1 cellular context compared by ENCODE assay signal in the genomic region with DNA sequence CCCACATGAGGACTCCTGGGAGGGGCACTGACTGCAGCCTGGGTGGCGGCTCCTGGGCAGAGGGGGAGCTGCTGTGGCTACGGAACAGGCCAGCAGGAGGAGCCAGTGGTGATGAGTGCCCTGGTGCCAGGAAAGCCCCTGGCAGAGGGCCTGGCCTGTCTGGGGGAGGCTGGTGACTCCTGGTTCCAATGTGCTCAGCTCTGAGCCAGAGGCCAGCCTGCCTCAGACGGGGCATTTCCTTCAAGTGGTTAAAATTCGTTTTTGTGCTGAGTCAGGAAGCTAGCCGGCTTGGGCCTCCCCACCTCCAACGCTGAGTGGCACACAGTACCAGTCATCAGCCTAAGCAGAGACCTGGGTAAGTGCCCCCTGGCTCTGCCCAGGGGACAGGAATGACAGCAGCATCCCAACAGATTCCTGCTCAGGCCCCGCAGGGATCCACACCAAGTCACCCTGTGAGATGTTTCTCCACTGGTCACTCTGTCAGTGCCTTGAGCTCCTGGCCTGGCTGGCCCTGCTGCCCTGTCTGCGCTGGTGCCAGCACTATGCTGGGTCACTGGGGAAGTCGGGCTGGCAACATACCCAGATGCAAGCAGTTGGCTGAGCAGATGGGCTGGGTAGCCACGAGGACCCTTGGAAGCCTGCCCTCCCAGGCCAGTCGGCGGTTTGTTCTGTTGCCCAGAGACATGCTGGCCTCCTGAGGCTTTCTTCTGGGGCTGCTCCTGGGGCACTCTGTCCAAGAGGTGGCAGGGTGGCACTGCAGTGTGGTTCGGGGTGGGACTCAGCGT.
TF ChIP-seq lines count a peak whose summit lies in the region.

No MANE protein-coding gene starts in this region.

TF ChIP-seq in WTC11, 78 proteins besides CTCF, POLR2A, EP300 and RAD21 (continued from another document):
- TF ChIP-seq, protein P1, sequence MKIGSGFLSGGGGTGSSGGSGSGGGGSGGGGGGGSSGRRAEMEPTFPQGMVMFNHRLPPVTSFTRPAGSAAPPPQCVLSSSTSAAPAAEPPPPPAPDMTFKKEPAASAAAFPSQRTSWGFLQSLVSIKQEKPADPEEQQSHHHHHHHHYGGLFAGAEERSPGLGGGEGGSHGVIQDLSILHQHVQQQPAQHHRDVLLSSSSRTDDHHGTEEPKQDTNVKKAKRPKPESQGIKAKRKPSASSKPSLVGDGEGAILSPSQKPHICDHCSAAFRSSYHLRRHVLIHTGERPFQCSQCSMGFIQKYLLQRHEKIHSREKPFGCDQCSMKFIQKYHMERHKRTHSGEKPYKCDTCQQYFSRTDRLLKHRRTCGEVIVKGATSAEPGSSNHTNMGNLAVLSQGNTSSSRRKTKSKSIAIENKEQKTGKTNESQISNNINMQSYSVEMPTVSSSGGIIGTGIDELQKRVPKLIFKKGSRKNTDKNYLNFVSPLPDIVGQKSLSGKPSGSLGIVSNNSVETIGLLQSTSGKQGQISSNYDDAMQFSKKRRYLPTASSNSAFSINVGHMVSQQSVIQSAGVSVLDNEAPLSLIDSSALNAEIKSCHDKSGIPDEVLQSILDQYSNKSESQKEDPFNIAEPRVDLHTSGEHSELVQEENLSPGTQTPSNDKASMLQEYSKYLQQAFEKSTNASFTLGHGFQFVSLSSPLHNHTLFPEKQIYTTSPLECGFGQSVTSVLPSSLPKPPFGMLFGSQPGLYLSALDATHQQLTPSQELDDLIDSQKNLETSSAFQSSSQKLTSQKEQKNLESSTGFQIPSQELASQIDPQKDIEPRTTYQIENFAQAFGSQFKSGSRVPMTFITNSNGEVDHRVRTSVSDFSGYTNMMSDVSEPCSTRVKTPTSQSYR (CRISPR knock-in tag; IDR thresholded peaks at IDR 0.05): no peak
- TF ChIP-seq PREB (CRISPR knock-in tag; IDR thresholded peaks at IDR 0.05; ENCODE audit: borderline replicate concordance): no peak
- no peak for TF ChIP-seq TEAD1 (CRISPR knock-in tag; IDR thresholded peaks at IDR 0.05)
- no peak for TF ChIP-seq IRF1 (CRISPR knock-in tag; IDR thresholded peaks at IDR 0.05)
- TF ChIP-seq EMX1 (CRISPR knock-in tag; IDR thresholded peaks at IDR 0.05): no peak
- TF ChIP-seq, protein P2, sequence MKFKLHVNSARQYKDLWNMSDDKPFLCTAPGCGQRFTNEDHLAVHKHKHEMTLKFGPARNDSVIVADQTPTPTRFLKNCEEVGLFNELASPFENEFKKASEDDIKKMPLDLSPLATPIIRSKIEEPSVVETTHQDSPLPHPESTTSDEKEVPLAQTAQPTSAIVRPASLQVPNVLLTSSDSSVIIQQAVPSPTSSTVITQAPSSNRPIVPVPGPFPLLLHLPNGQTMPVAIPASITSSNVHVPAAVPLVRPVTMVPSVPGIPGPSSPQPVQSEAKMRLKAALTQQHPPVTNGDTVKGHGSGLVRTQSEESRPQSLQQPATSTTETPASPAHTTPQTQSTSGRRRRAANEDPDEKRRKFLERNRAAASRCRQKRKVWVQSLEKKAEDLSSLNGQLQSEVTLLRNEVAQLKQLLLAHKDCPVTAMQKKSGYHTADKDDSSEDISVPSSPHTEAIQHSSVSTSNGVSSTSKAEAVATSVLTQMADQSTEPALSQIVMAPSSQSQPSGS (CRISPR knock-in tag; IDR thresholded peaks at IDR 0.05; ENCODE audit: borderline replicate concordance, low read depth): no peak
- TF ChIP-seq USF2 (CRISPR knock-in tag; IDR thresholded peaks at IDR 0.05): no peak
- no peak for TF ChIP-seq HMGA2 (CRISPR knock-in tag; IDR thresholded peaks at IDR 0.05)
- TF ChIP-seq GABPB1 (CRISPR knock-in tag; IDR thresholded peaks at IDR 0.05): no peak
